1 cellular context compared by ENCODE assay signal in the genomic region with DNA sequence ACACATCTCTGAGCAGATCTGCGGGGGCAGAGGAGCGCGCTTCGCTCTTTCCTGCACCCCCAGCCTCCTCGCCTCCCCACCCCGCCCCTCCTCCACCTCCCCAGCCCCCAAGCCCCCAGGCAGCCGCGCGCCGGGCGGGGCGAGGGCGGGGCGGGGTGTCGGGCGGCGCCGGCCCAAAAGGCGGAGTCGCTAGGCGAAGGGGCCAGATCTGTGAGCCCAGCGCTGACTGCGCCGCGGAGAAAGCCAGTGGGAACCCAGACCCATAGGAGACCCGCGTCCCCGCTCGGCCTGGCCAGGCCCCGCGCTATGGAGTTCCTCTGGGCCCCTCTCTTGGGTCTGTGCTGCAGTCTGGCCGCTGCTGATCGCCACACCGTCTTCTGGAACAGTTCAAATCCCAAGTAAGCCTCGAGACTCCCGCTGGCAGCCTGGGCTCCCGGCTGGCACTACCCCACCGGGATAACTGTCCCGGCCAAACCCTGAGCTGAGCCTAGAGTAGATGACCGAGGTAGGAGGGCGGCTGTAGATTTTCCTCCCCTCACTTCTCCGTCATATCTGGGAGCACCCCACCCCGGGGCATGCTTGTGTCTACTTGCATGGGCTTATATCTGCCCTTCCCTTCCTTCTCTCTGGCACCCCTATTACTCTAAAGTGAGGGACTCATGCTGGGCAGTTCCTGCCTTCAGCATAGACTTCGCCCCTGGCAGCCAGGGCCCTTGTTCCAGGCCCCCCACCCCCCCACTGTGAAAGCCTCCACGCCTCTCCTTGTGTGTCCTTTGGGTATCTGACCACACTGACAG.
TF ChIP-seq lines count a peak whose summit lies in the region.

A gene with protein sequence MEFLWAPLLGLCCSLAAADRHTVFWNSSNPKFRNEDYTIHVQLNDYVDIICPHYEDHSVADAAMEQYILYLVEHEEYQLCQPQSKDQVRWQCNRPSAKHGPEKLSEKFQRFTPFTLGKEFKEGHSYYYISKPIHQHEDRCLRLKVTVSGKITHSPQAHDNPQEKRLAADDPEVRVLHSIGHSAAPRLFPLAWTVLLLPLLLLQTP (plus strand): TSS at position 205 of the 797 bp plus-strand sequence. CDS start 102 bp downstream, at position 307.

TF ChIP-seq in HEK293, 187 proteins besides CTCF, POLR2A, EP300 and RAD21 (continued from another document):
- TF ChIP-seq, protein P1, sequence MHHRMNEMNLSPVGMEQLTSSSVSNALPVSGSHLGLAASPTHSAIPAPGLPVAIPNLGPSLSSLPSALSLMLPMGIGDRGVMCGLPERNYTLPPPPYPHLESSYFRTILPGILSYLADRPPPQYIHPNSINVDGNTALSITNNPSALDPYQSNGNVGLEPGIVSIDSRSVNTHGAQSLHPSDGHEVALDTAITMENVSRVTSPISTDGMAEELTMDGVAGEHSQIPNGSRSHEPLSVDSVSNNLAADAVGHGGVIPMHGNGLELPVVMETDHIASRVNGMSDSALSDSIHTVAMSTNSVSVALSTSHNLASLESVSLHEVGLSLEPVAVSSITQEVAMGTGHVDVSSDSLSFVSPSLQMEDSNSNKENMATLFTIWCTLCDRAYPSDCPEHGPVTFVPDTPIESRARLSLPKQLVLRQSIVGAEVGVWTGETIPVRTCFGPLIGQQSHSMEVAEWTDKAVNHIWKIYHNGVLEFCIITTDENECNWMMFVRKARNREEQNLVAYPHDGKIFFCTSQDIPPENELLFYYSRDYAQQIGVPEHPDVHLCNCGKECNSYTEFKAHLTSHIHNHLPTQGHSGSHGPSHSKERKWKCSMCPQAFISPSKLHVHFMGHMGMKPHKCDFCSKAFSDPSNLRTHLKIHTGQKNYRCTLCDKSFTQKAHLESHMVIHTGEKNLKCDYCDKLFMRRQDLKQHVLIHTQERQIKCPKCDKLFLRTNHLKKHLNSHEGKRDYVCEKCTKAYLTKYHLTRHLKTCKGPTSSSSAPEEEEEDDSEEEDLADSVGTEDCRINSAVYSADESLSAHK (tag by site-specific recombination; IDR thresholded peaks at IDR 0.05) = no peak
- no peak for TF ChIP-seq ZNF626 (tag by site-specific recombination; IDR thresholded peaks at IDR 0.05)
- TF ChIP-seq ZNF621 (tag by site-specific recombination; IDR thresholded peaks at IDR 0.05) = no peak
- TF ChIP-seq ZNF37A (tag by site-specific recombination; IDR thresholded peaks at IDR 0.05) = no peak
- peak; percentile 91 for TF ChIP-seq ZIC2 (tag by site-specific recombination; IDR thresholded peaks at IDR 0.05)
- TF ChIP-seq, protein P2, sequence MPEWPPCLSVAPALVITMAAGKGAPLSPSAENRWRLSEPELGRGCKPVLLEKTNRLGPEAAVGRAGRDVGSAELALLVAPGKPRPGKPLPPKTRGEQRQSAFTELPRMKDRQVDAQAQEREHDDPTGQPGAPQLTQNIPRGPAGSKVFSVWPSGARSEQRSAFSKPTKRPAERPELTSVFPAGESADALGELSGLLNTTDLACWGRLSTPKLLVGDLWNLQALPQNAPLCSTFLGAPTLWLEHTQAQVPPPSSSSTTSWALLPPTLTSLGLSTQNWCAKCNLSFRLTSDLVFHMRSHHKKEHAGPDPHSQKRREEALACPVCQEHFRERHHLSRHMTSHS (tag by site-specific recombination; IDR thresholded peaks at IDR 0.05) = no peak
- no peak for TF ChIP-seq ZNF501 (tag by site-specific recombination; IDR thresholded peaks at IDR 0.05)
- TF ChIP-seq ZNF558 (tag by site-specific recombination; IDR thresholded peaks at IDR 0.05) = no peak
- no peak for TF ChIP-seq ZNF239 (tag by site-specific recombination; IDR thresholded peaks at IDR 0.05)
- 0 out of 2 replicates have a peak, but pooled peaks have one; percentile 20 for TF ChIP-seq GLIS2 (tag by site-specific recombination; IDR thresholded peaks at IDR 0.05)
- no peak for TF ChIP-seq SCRT2 (tag by site-specific recombination; IDR thresholded peaks at IDR 0.05)
- TF ChIP-seq ZNF24 (tag by site-specific recombination; IDR thresholded peaks at IDR 0.05) = no peak
- TF ChIP-seq KLF10 (tag by site-specific recombination; IDR thresholded peaks at IDR 0.05) = no peak; the same call in 1 of the 2 replicates
- 0 out of 2 replicates have a peak, but pooled peaks have one; percentile 22 for TF ChIP-seq ZNF660 (tag by site-specific recombination; IDR thresholded peaks at IDR 0.05)
- TF ChIP-seq, protein P3, sequence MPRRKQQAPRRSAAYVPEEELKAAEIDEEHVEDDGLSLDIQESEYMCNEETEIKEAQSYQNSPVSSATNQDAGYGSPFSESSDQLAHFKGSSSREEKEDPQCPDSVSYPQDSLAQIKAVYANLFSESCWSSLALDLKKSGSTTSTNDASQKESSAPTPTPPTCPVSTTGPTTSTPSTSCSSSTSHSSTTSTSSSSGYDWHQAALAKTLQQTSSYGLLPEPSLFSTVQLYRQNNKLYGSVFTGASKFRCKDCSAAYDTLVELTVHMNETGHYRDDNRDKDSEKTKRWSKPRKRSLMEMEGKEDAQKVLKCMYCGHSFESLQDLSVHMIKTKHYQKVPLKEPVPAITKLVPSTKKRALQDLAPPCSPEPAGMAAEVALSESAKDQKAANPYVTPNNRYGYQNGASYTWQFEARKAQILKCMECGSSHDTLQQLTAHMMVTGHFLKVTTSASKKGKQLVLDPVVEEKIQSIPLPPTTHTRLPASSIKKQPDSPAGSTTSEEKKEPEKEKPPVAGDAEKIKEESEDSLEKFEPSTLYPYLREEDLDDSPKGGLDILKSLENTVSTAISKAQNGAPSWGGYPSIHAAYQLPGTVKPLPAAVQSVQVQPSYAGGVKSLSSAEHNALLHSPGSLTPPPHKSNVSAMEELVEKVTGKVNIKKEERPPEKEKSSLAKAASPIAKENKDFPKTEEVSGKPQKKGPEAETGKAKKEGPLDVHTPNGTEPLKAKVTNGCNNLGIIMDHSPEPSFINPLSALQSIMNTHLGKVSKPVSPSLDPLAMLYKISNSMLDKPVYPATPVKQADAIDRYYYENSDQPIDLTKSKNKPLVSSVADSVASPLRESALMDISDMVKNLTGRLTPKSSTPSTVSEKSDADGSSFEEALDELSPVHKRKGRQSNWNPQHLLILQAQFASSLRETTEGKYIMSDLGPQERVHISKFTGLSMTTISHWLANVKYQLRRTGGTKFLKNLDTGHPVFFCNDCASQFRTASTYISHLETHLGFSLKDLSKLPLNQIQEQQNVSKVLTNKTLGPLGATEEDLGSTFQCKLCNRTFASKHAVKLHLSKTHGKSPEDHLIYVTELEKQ (tag by site-specific recombination; IDR thresholded peaks at IDR 0.05; ENCODE audit: borderline replicate concordance) = no peak
- peak; percentile 44; the same call in 1 of the 2 replicates for TF ChIP-seq ZSCAN30 (tag by site-specific recombination; IDR thresholded peaks at IDR 0.05)
- TF ChIP-seq ZNF701 (tag by site-specific recombination; IDR thresholded peaks at IDR 0.05) = no peak
- TF ChIP-seq, protein P4, sequence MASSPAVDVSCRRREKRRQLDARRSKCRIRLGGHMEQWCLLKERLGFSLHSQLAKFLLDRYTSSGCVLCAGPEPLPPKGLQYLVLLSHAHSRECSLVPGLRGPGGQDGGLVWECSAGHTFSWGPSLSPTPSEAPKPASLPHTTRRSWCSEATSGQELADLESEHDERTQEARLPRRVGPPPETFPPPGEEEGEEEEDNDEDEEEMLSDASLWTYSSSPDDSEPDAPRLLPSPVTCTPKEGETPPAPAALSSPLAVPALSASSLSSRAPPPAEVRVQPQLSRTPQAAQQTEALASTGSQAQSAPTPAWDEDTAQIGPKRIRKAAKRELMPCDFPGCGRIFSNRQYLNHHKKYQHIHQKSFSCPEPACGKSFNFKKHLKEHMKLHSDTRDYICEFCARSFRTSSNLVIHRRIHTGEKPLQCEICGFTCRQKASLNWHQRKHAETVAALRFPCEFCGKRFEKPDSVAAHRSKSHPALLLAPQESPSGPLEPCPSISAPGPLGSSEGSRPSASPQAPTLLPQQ (tag by site-specific recombination; IDR thresholded peaks at IDR 0.05) = peak; percentile 28; the same call in 1 of the 2 replicates
- no peak for TF ChIP-seq ZNF175 (tag by site-specific recombination; IDR thresholded peaks at IDR 0.05)
- no peak for TF ChIP-seq ZNF174 (tag by site-specific recombination; IDR thresholded peaks at IDR 0.05)
- peak; percentile 69; the same call in 1 of the 2 replicates for TF ChIP-seq ZBTB8A (tag by site-specific recombination; IDR thresholded peaks at IDR 0.05)
- no peak for TF ChIP-seq ZNF555 (tag by site-specific recombination; conservative IDR thresholded peaks at IDR 0.05)
- TF ChIP-seq, protein P5, sequence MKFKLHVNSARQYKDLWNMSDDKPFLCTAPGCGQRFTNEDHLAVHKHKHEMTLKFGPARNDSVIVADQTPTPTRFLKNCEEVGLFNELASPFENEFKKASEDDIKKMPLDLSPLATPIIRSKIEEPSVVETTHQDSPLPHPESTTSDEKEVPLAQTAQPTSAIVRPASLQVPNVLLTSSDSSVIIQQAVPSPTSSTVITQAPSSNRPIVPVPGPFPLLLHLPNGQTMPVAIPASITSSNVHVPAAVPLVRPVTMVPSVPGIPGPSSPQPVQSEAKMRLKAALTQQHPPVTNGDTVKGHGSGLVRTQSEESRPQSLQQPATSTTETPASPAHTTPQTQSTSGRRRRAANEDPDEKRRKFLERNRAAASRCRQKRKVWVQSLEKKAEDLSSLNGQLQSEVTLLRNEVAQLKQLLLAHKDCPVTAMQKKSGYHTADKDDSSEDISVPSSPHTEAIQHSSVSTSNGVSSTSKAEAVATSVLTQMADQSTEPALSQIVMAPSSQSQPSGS (tag by site-specific recombination; IDR thresholded peaks at IDR 0.05; ENCODE audit: low read depth) = no peak
- TF ChIP-seq, protein P6, sequence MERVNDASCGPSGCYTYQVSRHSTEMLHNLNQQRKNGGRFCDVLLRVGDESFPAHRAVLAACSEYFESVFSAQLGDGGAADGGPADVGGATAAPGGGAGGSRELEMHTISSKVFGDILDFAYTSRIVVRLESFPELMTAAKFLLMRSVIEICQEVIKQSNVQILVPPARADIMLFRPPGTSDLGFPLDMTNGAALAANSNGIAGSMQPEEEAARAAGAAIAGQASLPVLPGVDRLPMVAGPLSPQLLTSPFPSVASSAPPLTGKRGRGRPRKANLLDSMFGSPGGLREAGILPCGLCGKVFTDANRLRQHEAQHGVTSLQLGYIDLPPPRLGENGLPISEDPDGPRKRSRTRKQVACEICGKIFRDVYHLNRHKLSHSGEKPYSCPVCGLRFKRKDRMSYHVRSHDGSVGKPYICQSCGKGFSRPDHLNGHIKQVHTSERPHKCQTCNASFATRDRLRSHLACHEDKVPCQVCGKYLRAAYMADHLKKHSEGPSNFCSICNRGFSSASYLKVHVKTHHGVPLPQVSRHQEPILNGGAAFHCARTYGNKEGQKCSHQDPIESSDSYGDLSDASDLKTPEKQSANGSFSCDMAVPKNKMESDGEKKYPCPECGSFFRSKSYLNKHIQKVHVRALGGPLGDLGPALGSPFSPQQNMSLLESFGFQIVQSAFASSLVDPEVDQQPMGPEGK (tag by site-specific recombination; IDR thresholded peaks at IDR 0.05) = 0 out of 2 replicates have a peak, but pooled peaks have one; percentile 7
- no peak for TF ChIP-seq ZNF292 (tag by site-specific recombination; IDR thresholded peaks at IDR 0.05; ENCODE audit: borderline replicate concordance, low read depth)
- TF ChIP-seq ZNF610 (tag by site-specific recombination; IDR thresholded peaks at IDR 0.05; ENCODE audit: borderline replicate concordance) = no peak
- TF ChIP-seq, protein P7, sequence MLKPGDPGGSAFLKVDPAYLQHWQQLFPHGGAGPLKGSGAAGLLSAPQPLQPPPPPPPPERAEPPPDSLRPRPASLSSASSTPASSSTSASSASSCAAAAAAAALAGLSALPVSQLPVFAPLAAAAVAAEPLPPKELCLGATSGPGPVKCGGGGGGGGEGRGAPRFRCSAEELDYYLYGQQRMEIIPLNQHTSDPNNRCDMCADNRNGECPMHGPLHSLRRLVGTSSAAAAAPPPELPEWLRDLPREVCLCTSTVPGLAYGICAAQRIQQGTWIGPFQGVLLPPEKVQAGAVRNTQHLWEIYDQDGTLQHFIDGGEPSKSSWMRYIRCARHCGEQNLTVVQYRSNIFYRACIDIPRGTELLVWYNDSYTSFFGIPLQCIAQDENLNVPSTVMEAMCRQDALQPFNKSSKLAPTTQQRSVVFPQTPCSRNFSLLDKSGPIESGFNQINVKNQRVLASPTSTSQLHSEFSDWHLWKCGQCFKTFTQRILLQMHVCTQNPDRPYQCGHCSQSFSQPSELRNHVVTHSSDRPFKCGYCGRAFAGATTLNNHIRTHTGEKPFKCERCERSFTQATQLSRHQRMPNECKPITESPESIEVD (tag by site-specific recombination; IDR thresholded peaks at IDR 0.05) = no peak
- no peak for TF ChIP-seq ZNF830 (tag by site-specific recombination; IDR thresholded peaks at IDR 0.05; ENCODE audit: low read depth)
- no peak for TF ChIP-seq ZNF777 (tag by site-specific recombination; IDR thresholded peaks at IDR 0.05; ENCODE audit: borderline replicate concordance)
- TF ChIP-seq ZNF747 (tag by site-specific recombination; IDR thresholded peaks at IDR 0.05) = no peak
- 0 out of 2 replicates have a peak, but pooled peaks have one; percentile 24 for TF ChIP-seq ZNF10 (tag by site-specific recombination; IDR thresholded peaks at IDR 0.05)
- no peak for TF ChIP-seq ZEB2 (tag by site-specific recombination; IDR thresholded peaks at IDR 0.05)
- TF ChIP-seq SP2 (tag by site-specific recombination; IDR thresholded peaks at IDR 0.05) = 0 out of 2 replicates have a peak, but pooled peaks have one; percentile 19
- no peak for TF ChIP-seq ZNF311 (tag by site-specific recombination; IDR thresholded peaks at IDR 0.05; ENCODE audit: borderline replicate concordance)
- peak; percentile 28; the same call in 1 of the 2 replicates for TF ChIP-seq ZFP69B (tag by site-specific recombination; IDR thresholded peaks at IDR 0.05)
- no peak for TF ChIP-seq ZSCAN23 (tag by site-specific recombination; IDR thresholded peaks at IDR 0.05)
- TF ChIP-seq, protein P8, sequence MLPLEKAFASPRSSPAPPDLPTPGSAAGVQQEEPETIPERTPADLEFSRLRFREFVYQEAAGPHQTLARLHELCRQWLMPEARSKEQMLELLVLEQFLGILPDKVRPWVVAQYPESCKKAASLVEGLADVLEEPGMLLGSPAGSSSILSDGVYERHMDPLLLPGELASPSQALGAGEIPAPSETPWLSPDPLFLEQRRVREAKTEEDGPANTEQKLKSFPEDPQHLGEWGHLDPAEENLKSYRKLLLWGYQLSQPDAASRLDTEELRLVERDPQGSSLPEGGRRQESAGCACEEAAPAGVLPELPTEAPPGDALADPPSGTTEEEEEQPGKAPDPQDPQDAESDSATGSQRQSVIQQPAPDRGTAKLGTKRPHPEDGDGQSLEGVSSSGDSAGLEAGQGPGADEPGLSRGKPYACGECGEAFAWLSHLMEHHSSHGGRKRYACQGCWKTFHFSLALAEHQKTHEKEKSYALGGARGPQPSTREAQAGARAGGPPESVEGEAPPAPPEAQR (tag by site-specific recombination; IDR thresholded peaks at IDR 0.05) = no peak
- no peak for TF ChIP-seq ZNF391 (tag by site-specific recombination; IDR thresholded peaks at IDR 0.05; ENCODE audit: borderline replicate concordance, low read depth)
